ENCODE assay signal across 8 cellular contexts in genomic region chr1:186985889-186986491, GRCh38.
DNase-seq lines count a peak whose midpoint lies in the region; ATAC-seq, FAIRE-seq and TF ChIP-seq lines count a peak whose summit lies in the region.

No MANE protein-coding gene starts in this region.

- 1% methylated on average over 2 of the region's 2 CpGs for WGBS in A549 (ENCODE audit: missing lambda C conversion rate)
- WGBS in heart left ventricle, 4 donors: 2 to 8% (median 5%) methylated on average over 2 of the region's 2 CpGs

- H3K4me3 ChIP-seq in A549 (no peak overlapping the region), WERI-Rb-1 (ENCODE audit: low read depth, low read length) (no peak overlapping the region), heart left ventricle (no peak overlapping the region)

- peak; percentile 96 to 97 for TF ChIP-seq RAD21 in A549 (conservative IDR thresholded peaks at IDR 0.05 in 1 of 2, IDR thresholded peaks at IDR 0.05 in 1 of 2)

- peak; percentile 33 to 62 for DNase-seq in A549 (ENCODE audit: low read depth in 1 of 2, low spot score in 1 of 2)
- DNase-seq in NCI-H2081 (lab: John Stamatoyannopoulos, UW): peak; percentile 70 to 78
- DNase-seq in WERI-Rb-1: no peak
- DNase-seq in heart left ventricle: no peak
- peak; percentile 59 for DNase-seq in renal cortical epithelial cell (ENCODE audit: low read depth)
- DNase-seq in COLO668 (lab: John Stamatoyannopoulos, UW; ENCODE audit: unreplicated experiment): no peak

- FAIRE-seq in A549 (lab: Jason Lieb, UNC): peak; percentile 95

- H3K4me2 ChIP-seq in A549: peak overlapping the region; percentile 22; the same call in 2 of the 3 replicates

- no peak for TF ChIP-seq EP300 in A549 (IDR thresholded peaks at IDR 0.05)

- H3K27me3 ChIP-seq in WERI-Rb-1 (ENCODE audit: insufficient read depth, low read depth, severe bottlenecking) (no peaks in the 10 kb centered on the region), heart left ventricle (no peaks in the 10 kb centered on the region)

- H3K9me3 ChIP-seq in A549 (no peaks in the 10 kb centered on the region), WERI-Rb-1 (ENCODE audit: severe bottlenecking) (no peaks in the 10 kb centered on the region), heart left ventricle (no peaks in the 10 kb centered on the region)

- intact Hi-C loops in heart left ventricle (cut with DNase I): loop anchor here (1.0 to 10.0 kb wide), 8 partner anchors 379 to 581 kb away; no protein-coding TSS in a partner anchor

- POLR2A ChIA-PET in A549 (lab: Yijun Ruan, JAX): interaction anchor here (1.6 kb wide), 1 partner anchor 611 kb away, joined by 6 read pairs; the partner anchor contains the start of gene TPR

- peak; percentile 93 for TF ChIP-seq CTCF in A549 (IDR thresholded peaks at IDR 0.05)
- peak; percentile 63 for TF ChIP-seq CTCF in GM12873 (IDR thresholded peaks at IDR 0.05; ENCODE audit: insufficient read depth, low read depth, low read length, missing control alignments)
- TF ChIP-seq CTCF in WERI-Rb-1 (IDR thresholded peaks at IDR 0.05; ENCODE audit: low read depth, low read length): peak; percentile 53
- peak; percentile 49 to 79 (median 66) for TF ChIP-seq CTCF in heart left ventricle (IDR thresholded peaks at IDR 0.05)

- H3K36me3 ChIP-seq in WERI-Rb-1 (no peaks in the 10 kb centered on the region), heart left ventricle (no peaks in the 10 kb centered on the region)

- H3K27ac ChIP-seq in A549 (peak overlapping the region; percentile 39 to 63; a peak in 2 of 6 replicates), WERI-Rb-1 (no peak overlapping the region), heart left ventricle (peak overlapping the region in 1 of 12 donors; percentile 79)

- TF ChIP-seq POLR2A in A549 (IDR thresholded peaks at IDR 0.05; ENCODE audit: low read length) (no peak), heart left ventricle (IDR thresholded peaks at IDR 0.05) (no peak)

- peaks cover 6% of the 10 kb centered on the region; the same call in 1 of the 3 replicates for H3K4me1 ChIP-seq in A549
- H3K4me1 ChIP-seq in heart left ventricle: peaks cover 0 to 3% (median 0%) of the 10 kb centered on the region in 12 donors

- CTCF ChIA-PET in A549 (lab: Yijun Ruan, JAX): interaction anchor here (0.6 to 2.8 kb wide), 33 partner anchors 9 to 611 kb away, joined by 3 to 28 read pairs (median 5); partner anchors contain the start of genes ODR4, PTGS2 and TPR

- ATAC-seq in A549 (peak; percentile 85 to 91), HG02798 (IDR thresholded peaks at IDR 0.05; ENCODE audit: poor library complexity, unreplicated experiment) (peak; percentile 79), heart left ventricle (peak in 3 of 4 donors; percentile 62 to 73 (median 64))

TF ChIP-seq in A549, 52 proteins besides CTCF, POLR2A, EP300 and RAD21:
- no peak for TF ChIP-seq HEYL (CRISPR knock-in tag; IDR thresholded peaks at IDR 0.05)
- peak; percentile 95 for TF ChIP-seq SMC3 (IDR thresholded peaks at IDR 0.05)

Comparison
In these comparisons a context has a peak if more than half of its experiments do, and no peak if none do; other contexts are left out.
1. DNase-seq: peak in A549 (2 of 2), NCI-H2081 (2 of 2) and renal cortical epithelial cell (single experiment); none in WERI-Rb-1 (single experiment), heart left ventricle (0 of 5) and COLO668 (single experiment).
2. Peak in every context shown above with its lines, with median percentiles within 50 percentile points of each other: ATAC-seq and CTCF ChIP-seq.